In the genomic region with DNA sequence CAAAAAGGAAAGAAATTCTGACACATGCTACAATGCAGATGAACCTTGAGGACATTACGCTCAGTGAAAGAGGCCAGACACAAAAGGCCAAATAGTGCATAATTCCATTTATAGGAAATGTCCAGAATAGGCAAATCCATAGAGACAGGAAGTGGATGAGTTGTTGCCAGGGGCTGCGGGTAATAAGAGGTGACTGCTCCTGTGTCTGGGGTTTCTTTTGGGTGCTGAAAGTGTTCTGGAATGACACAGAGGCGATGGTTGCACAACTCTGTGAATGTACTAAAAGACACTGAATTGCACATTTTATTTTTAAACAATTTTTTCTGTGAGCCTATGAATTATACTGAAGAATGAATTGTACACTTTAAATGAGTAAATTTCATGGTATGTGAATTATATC, we compare ENCODE assay signal across 15 cellular contexts. TPM values are rescaled to one million over a fixed set of nuclear protein-coding genes. Genes with fewer than 3 reads are reported as not detected.
DNase-seq lines count a peak whose midpoint lies in the region; ATAC-seq and TF ChIP-seq lines count a peak whose summit lies in the region.
"Had no signal": no experiment of that assay in that cellular context is flagged by ENCODE, and none has a peak within 500 bp of the region (broad histone marks: within the 10 kb centered on the region; RNA-seq: fewer than 3 reads in every experiment).

No MANE protein-coding gene starts in this region.

- H3K4me1 Mint-ChIP-seq in chondrocyte (ENCODE audit: low read depth) (peaks cover 72% of the 10 kb centered on the region), nephron (peaks cover 61% of the 10 kb centered on the region)
- H3K4me1 Mint-ChIP-seq in activated T-helper 17 cell treated with anti-CD3 and anti-CD28 coated beads, Interleukin-2, amount 50 U/mL, for 72 hours: peaks cover 22% of the 10 kb centered on the region

- peaks cover 20% of the 10 kb centered on the region for H3K4me1 ChIP-seq in BLaER1

- H3K27ac Mint-ChIP-seq in chondrocyte (ENCODE audit: unreplicated experiment): peak overlapping the region; percentile 83
- peak overlapping the region; percentile 23 to 96 (median 81) for H3K27ac Mint-ChIP-seq in nephron
- no peak overlapping the region for H3K27ac Mint-ChIP-seq in activated T-helper 17 cell treated with anti-CD3 and anti-CD28 coated beads, Interleukin-2, amount 50 U/mL, for 72 hours
- H3K27ac Mint-ChIP-seq: activated CD8-positive, alpha-beta T cell treated with anti-CD3 and anti-CD28 coated beads, Interleukin-2, amount 10 ng/mL, durations not matched to agents 7 days and 5 days; activated naive CD4-positive, alpha-beta T cell treated with anti-CD3 and anti-CD28 coated beads, Interleukin-2, amount 50 U/mL, for 72 hours; T-helper 2 cell treated with Interferon-gamma antibody and Interleukin-4, amounts not matched to agents 5 μg/mL and 100 μg/mL, for 36 hours had no signal

- peaks cover 100% of the 10 kb centered on the region for H4K20me1 ChIP-seq in BLaER1

- peaks cover 2% of the 10 kb centered on the region for H3K36me3 Mint-ChIP-seq in chondrocyte (ENCODE audit: low read depth)
- H3K36me3 Mint-ChIP-seq in nephron (ENCODE audit: low read depth): peaks cover 32% of the 10 kb centered on the region
- peaks cover 71% of the 10 kb centered on the region for H3K36me3 Mint-ChIP-seq in activated T-helper 17 cell treated with anti-CD3 and anti-CD28 coated beads, Interleukin-2, amount 50 U/mL, for 72 hours (ENCODE audit: low read depth)

- H3K9me3 ChIP-seq in BLaER1: no peaks in the 10 kb centered on the region

- H3K4me3 Mint-ChIP-seq in chondrocyte (ENCODE audit: unreplicated experiment) (no peak overlapping the region), nephron (no peak overlapping the region)
- no peak overlapping the region for H3K4me3 Mint-ChIP-seq in activated T-helper 17 cell treated with anti-CD3 and anti-CD28 coated beads, Interleukin-2, amount 50 U/mL, for 72 hours
- H3K4me3 Mint-ChIP-seq: activated CD8-positive, alpha-beta T cell treated with anti-CD3 and anti-CD28 coated beads, Interleukin-2, amount 10 ng/mL, durations not matched to agents 7 days and 5 days; CD4-positive, alpha-beta memory T cell; naive B cell; T-helper 2 cell treated with Interferon-gamma antibody and Interleukin-4, amounts not matched to agents 5 μg/mL and 100 μg/mL, for 36 hours had no signal

- ATAC-seq in HG03039 (IDR thresholded peaks at IDR 0.05; ENCODE audit: unreplicated experiment): no peak
- no peak for ATAC-seq in activated T-helper 17 cell treated with anti-CD3 and anti-CD28 coated beads, Interleukin-2, amount 50 U/mL, for 72 hours (replicated peaks)
- ATAC-seq: activated CD8-positive, alpha-beta T cell treated with anti-CD3 and anti-CD28 coated beads, Interleukin-2, amount 10 ng/mL, durations not matched to agents 7 days and 5 days; activated naive CD4-positive, alpha-beta T cell treated with anti-CD3 and anti-CD28 coated beads, Interleukin-2, amount 50 U/mL, for 72 hours had no signal

- peak overlapping the region; percentile 9; the same call in 1 of the 2 replicates for H3K4me2 ChIP-seq in BLaER1

- DNase-seq in M059J (ENCODE audit: low read depth): peak; percentile 43
- no peak for DNase-seq in chondrocyte (ENCODE audit: low spot score)
- DNase-seq in NCI-H774 (lab: John Stamatoyannopoulos, UW): no peak
- no peak for DNase-seq in inferior parietal cortex (ENCODE audit: extremely low spot score)
- DNase-seq: activated CD8-positive, alpha-beta T cell treated with anti-CD3 and anti-CD28 coated beads, Interleukin-2, amount 10 ng/mL, durations not matched to agents 7 days and 5 days; CD4-positive, alpha-beta memory T cell; naive B cell; NCI-H187 treated with DMSO at 0.1 percent for 48 hours; small intestine had no signal

- TF ChIP-seq CTCF in chondrocyte (IDR thresholded peaks at IDR 0.05) (no peak), nephron (IDR thresholded peaks at IDR 0.05; ENCODE audit: unreplicated experiment in 3 of 3) (no peak)

- no peak overlapping the region for H3K9ac ChIP-seq in BLaER1

- H3K27me3 Mint-ChIP-seq in chondrocyte (ENCODE audit: low read depth): no peaks in the 10 kb centered on the region
- H3K27me3 Mint-ChIP-seq in nephron (ENCODE audit: low read depth): no peaks in the 10 kb centered on the region
- no peaks in the 10 kb centered on the region for H3K27me3 Mint-ChIP-seq in activated T-helper 17 cell treated with anti-CD3 and anti-CD28 coated beads, Interleukin-2, amount 50 U/mL, for 72 hours
- H3K27me3 Mint-ChIP-seq: CD4-positive, alpha-beta memory T cell had no signal

- H3K4me3 ChIP-seq in BLaER1: no peak overlapping the region

- H3K36me3 ChIP-seq in BLaER1: peaks cover 50% of the 10 kb centered on the region

- H3K9me3 Mint-ChIP-seq in chondrocyte (ENCODE audit: low read depth): no peaks in the 10 kb centered on the region
- H3K9me3 Mint-ChIP-seq in nephron: peaks cover 3% of the 10 kb centered on the region
- no peaks in the 10 kb centered on the region for H3K9me3 Mint-ChIP-seq in activated T-helper 17 cell treated with anti-CD3 and anti-CD28 coated beads, Interleukin-2, amount 50 U/mL, for 72 hours
- H3K9me3 Mint-ChIP-seq: activated naive CD4-positive, alpha-beta T cell treated with anti-CD3 and anti-CD28 coated beads, Interleukin-2, amount 50 U/mL, for 72 hours; naive B cell; T-helper 2 cell treated with Interferon-gamma antibody and Interleukin-4, amounts not matched to agents 5 μg/mL and 100 μg/mL, for 36 hours had no signal

- H3K27me3 ChIP-seq in BLaER1: peaks cover 100% of the 10 kb centered on the region

- H3K27ac ChIP-seq in BLaER1: no peak overlapping the region

RNA-seq across cellular contexts. Expression of a gene that starts 23.3 kb away (rescaled TPM):
- 89.3 and 152 TPM in 2 replicates for total RNA-seq in M059J (2014; rRNA removed; shearing (Covaris generic))
- total RNA-seq in chondrocyte: 88.0 to 113 TPM (median 104 TPM) in 3 replicates
- total RNA-seq in activated T-helper 17 cell treated with anti-CD3 and anti-CD28 coated beads, Interleukin-2, amount 50 U/mL, for 72 hours: 100 to 1,000 TPM; 113 to 224 TPM

RNA-seq across cellular contexts. Expression of a gene that starts 54.5 kb away (rescaled TPM):
- total RNA-seq in M059J (2014; rRNA removed; shearing (Covaris generic)): 53.9 and 61.4 TPM in 2 replicates
- total RNA-seq in chondrocyte: 32.3 to 35.5 TPM (median 34.2 TPM) in 3 replicates
- 10 to 100 TPM; 72.2 to 87.8 TPM for total RNA-seq in activated T-helper 17 cell treated with anti-CD3 and anti-CD28 coated beads, Interleukin-2, amount 50 U/mL, for 72 hours
